In the genomic region with DNA sequence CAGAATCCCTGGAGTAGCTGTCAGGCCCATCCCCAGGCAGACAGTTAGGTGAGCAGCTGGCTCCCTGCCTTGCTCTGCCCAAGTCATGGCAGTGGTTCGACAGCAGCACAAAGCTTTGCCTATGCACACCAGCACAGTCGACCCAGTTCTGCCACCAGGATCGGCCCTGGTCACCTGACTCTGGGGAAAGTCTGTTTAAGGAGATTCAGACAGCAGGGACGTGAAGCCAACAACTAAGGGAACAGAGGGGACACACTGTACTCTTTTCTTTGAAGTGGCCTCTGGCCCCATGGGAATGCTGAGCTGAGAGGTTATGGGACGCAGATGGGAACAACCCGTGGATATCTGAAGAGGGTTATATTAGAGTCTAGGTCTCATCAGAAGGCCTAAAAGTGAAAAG, we compare ENCODE assay signal across 32 cellular contexts.
DNase-seq lines count a peak whose midpoint lies in the region; ATAC-seq and TF ChIP-seq lines count a peak whose summit lies in the region.
"Had no signal": no experiment of that assay in that cellular context is flagged by ENCODE, and none has a peak within 500 bp of the region (broad histone marks: within the 10 kb centered on the region; RNA-seq: fewer than 3 reads in every experiment).

No MANE protein-coding gene starts in this region.

- no peaks in the 10 kb centered on the region for H3K9me2 ChIP-seq in GM23338 (ENCODE audit: insufficient read depth)

- H3K27ac Mint-ChIP-seq in GM23338, result peak overlapping the region; percentile 16; the same call in 1 of the 2 replicates
- H3K27ac Mint-ChIP-seq in osteocyte (ENCODE audit: unreplicated experiment), result no peak overlapping the region
- H3K27ac Mint-ChIP-seq in nephron progenitor cell, result no peak overlapping the region
- H3K27ac Mint-ChIP-seq: activated CD4-positive, alpha-beta T cell treated with anti-CD3 and anti-CD28 coated beads for 36 hours; activated CD8-positive, alpha-beta T cell treated with anti-CD3 and anti-CD28 coated beads for 36 hours; activated naive CD8-positive, alpha-beta T cell treated with anti-CD3 and anti-CD28 coated beads, Interleukin-2, amount 10 ng/mL, durations not matched to agents 7 days and 5 days; mesothelial cell of epicardium; naive B cell had no signal

- H3K27me3 ChIP-seq in GM23338 (ENCODE audit: insufficient read depth), result no peaks in the 10 kb centered on the region
- H3K27me3 ChIP-seq in left ventricle myocardium inferior (ENCODE audit: low read depth), result no peaks in the 10 kb centered on the region
- H3K27me3 ChIP-seq: BE2C, left lung, Peyer's patch, SJSA1 had no signal

- H3K27me3 Mint-ChIP-seq in GM23338 (ENCODE audit: insufficient read depth, low read depth, poor library complexity), result no peaks in the 10 kb centered on the region
- peaks cover 20% of the 10 kb centered on the region for H3K27me3 Mint-ChIP-seq in osteocyte (ENCODE audit: unreplicated experiment)
- H3K27me3 Mint-ChIP-seq in nephron progenitor cell (ENCODE audit: low read depth, poor library complexity), result peaks cover 14% of the 10 kb centered on the region
- H3K27me3 Mint-ChIP-seq: activated CD8-positive, alpha-beta T cell treated with anti-CD3 and anti-CD28 coated beads for 36 hours; naive B cell had no signal

- TF ChIP-seq CTCF in GM23338 (conservative IDR thresholded peaks at IDR 0.05; ENCODE audit: low read depth in 2 of 2) (no peak), coronary artery (IDR thresholded peaks at IDR 0.05) (no peak), left ventricle myocardium inferior (IDR thresholded peaks at IDR 0.05; ENCODE audit: borderline replicate concordance) (no peak), osteocyte (IDR thresholded peaks at IDR 0.05) (no peak), nephron progenitor cell (IDR thresholded peaks at IDR 0.05) (no peak)

- H3K4me2 ChIP-seq in GM23338, result no peak overlapping the region

- H3K9me3 Mint-ChIP-seq in GM23338 (no peaks in the 10 kb centered on the region), osteocyte (ENCODE audit: unreplicated experiment) (no peaks in the 10 kb centered on the region), nephron progenitor cell (no peaks in the 10 kb centered on the region)
- H3K9me3 Mint-ChIP-seq: activated CD8-positive, alpha-beta T cell treated with anti-CD3 and anti-CD28 coated beads for 36 hours; activated naive CD8-positive, alpha-beta T cell treated with anti-CD3 and anti-CD28 coated beads, Interleukin-2, amount 10 ng/mL, durations not matched to agents 7 days and 5 days; mesothelial cell of epicardium; naive B cell had no signal

- H4K20me1 ChIP-seq in GM23338 (replicated peaks; ENCODE audit: insufficient read depth), result no peaks in the 10 kb centered on the region

- no peaks in the 10 kb centered on the region for H3K36me3 Mint-ChIP-seq in GM23338 (ENCODE audit: low read depth)
- no peaks in the 10 kb centered on the region for H3K36me3 Mint-ChIP-seq in osteocyte (ENCODE audit: unreplicated experiment)
- H3K36me3 Mint-ChIP-seq in nephron progenitor cell (ENCODE audit: low read depth), result no peaks in the 10 kb centered on the region
- H3K36me3 Mint-ChIP-seq: activated naive CD8-positive, alpha-beta T cell treated with anti-CD3 and anti-CD28 coated beads, Interleukin-2, amount 10 ng/mL, durations not matched to agents 7 days and 5 days; mesothelial cell of epicardium; naive B cell had no signal

- peaks cover 17% of the 10 kb centered on the region for H3K4me1 Mint-ChIP-seq in GM23338
- H3K4me1 Mint-ChIP-seq in osteocyte (ENCODE audit: unreplicated experiment), result peaks cover 2% of the 10 kb centered on the region
- peaks cover 10% of the 10 kb centered on the region for H3K4me1 Mint-ChIP-seq in nephron progenitor cell
- H3K4me1 Mint-ChIP-seq: activated CD4-positive, alpha-beta T cell treated with anti-CD3 and anti-CD28 coated beads for 36 hours had no signal

- H3K4me3 ChIP-seq in GM23338, result no peak overlapping the region
- no peak overlapping the region for H3K4me3 ChIP-seq in coronary artery
- no peak overlapping the region for H3K4me3 ChIP-seq in left ventricle myocardium inferior
- H3K4me3 ChIP-seq: K562, left lung, Peyer's patch, SJSA1, thoracic aorta had no signal

- H3F3A ChIP-seq in GM23338 (replicated peaks; ENCODE audit: low read depth), result no peaks in the 10 kb centered on the region

- intact Hi-C loops in left ventricle myocardium inferior (cut with micrococcal nuclease), result loop anchor here (10.0 kb wide), 1 partner anchor 407 kb away; no protein-coding TSS in a partner anchor

- no peak for DNase-seq in GM23338 (ENCODE audit: low spot score)
- peak; percentile 46 for DNase-seq in coronary artery (ENCODE audit: low spot score)
- DNase-seq in left ventricle myocardium inferior, result peak; percentile 45
- DNase-seq in osteocyte (ENCODE audit: extremely low spot score, unreplicated experiment), result peak; percentile 67
- DNase-seq in SIG-M5 (lab: John Stamatoyannopoulos, UW), result no peak
- DNase-seq in nephron progenitor cell, result no peak
- DNase-seq: activated CD4-positive, alpha-beta T cell treated with anti-CD3 and anti-CD28 coated beads for 36 hours; activated CD8-positive, alpha-beta T cell treated with anti-CD3 and anti-CD28 coated beads for 36 hours; activated gamma-delta T cell; activated naive CD8-positive, alpha-beta T cell treated with anti-CD3 and anti-CD28 coated beads, Interleukin-2, amount 10 ng/mL, durations not matched to agents 7 days and 5 days; aorta; BE2C; DMS 273 treated with DMSO at 0.1 percent for 48 hours; effector memory CD4-positive, alpha-beta T cell; EL; erythroblast; H7; left lung; naive B cell; NCI-H1092; NCI-H1930; NCI-H526; Peyer's patch; small intestine; stimulated activated naive CD4-positive, alpha-beta T cell treated with Interleukin-2 at 50 U/mL for 16 hours; T-helper 9 cell had no signal

- H3K9me3 ChIP-seq in left ventricle myocardium inferior (replicated peaks), result no peaks in the 10 kb centered on the region
- H3K9me3 ChIP-seq: BE2C, left lung, Peyer's patch, SJSA1, thoracic aorta had no signal

- no peaks in the 10 kb centered on the region for H3K36me3 ChIP-seq in GM23338 (ENCODE audit: insufficient read depth)
- H3K36me3 ChIP-seq in left ventricle myocardium inferior, result no peaks in the 10 kb centered on the region
- H3K36me3 ChIP-seq: BE2C, left lung, Peyer's patch, SJSA1, thoracic aorta had no signal

- no peaks in the 10 kb centered on the region for H3K4me1 ChIP-seq in GM23338 (ENCODE audit: insufficient read depth)
- peaks cover 79% of the 10 kb centered on the region for H3K4me1 ChIP-seq in left ventricle myocardium inferior
- H3K4me1 ChIP-seq: BE2C, Peyer's patch, SJSA1 had no signal

- H2AFZ ChIP-seq in GM23338, result no peak overlapping the region; the same call in 1 of the 2 replicates

- H3K27ac ChIP-seq in GM23338 (ENCODE audit: low read depth), result no peak overlapping the region
- no peak overlapping the region for H3K27ac ChIP-seq in coronary artery
- H3K27ac ChIP-seq in left ventricle myocardium inferior (replicated peaks), result peak overlapping the region; percentile 85
- H3K27ac ChIP-seq: left lung, Peyer's patch, SJSA1, thoracic aorta had no signal

- H3K4me3 Mint-ChIP-seq in GM23338 (no peak overlapping the region), osteocyte (ENCODE audit: unreplicated experiment) (no peak overlapping the region), nephron progenitor cell (no peak overlapping the region)
- H3K4me3 Mint-ChIP-seq: activated CD4-positive, alpha-beta T cell treated with anti-CD3 and anti-CD28 coated beads for 36 hours; activated CD8-positive, alpha-beta T cell treated with anti-CD3 and anti-CD28 coated beads for 36 hours; activated naive CD8-positive, alpha-beta T cell treated with anti-CD3 and anti-CD28 coated beads, Interleukin-2, amount 10 ng/mL, durations not matched to agents 7 days and 5 days; mesothelial cell of epicardium; naive B cell had no signal

- H3K79me2 ChIP-seq in GM23338 (replicated peaks; ENCODE audit: insufficient read depth), result no peaks in the 10 kb centered on the region

- ATAC-seq in GM23338 (no peak), GM19395 (IDR thresholded peaks at IDR 0.05; ENCODE audit: unreplicated experiment) (no peak), GM19467 (IDR thresholded peaks at IDR 0.05; ENCODE audit: unreplicated experiment) (no peak)
- ATAC-seq: activated CD4-positive, alpha-beta T cell treated with anti-CD3 and anti-CD28 coated beads for 36 hours; activated CD8-positive, alpha-beta T cell treated with anti-CD3 and anti-CD28 coated beads for 36 hours; K562; left lung had no signal

TF ChIP-seq in GM23338, 12 proteins besides CTCF, POLR2A, EP300 and RAD21:
- TF ChIP-seq NANOG (IDR thresholded peaks at IDR 0.05; ENCODE audit: borderline replicate concordance), result no peak
- no peak for TF ChIP-seq CREB1 (CRISPR knock-in tag; IDR thresholded peaks at IDR 0.05; ENCODE audit: low read depth)
- no peak for TF ChIP-seq ZNF331 (CRISPR knock-in tag; IDR thresholded peaks at IDR 0.05; ENCODE audit: low read depth)

Comparison
In these comparisons a context has a peak if more than half of its experiments do, and no peak if none do; other contexts are left out.
1. DNase-seq: peak in coronary artery (single experiment), left ventricle myocardium inferior (single experiment) and osteocyte (single experiment); none in GM23338 (single experiment), SIG-M5 (single experiment) and nephron progenitor cell (single experiment).